In the genomic region with DNA sequence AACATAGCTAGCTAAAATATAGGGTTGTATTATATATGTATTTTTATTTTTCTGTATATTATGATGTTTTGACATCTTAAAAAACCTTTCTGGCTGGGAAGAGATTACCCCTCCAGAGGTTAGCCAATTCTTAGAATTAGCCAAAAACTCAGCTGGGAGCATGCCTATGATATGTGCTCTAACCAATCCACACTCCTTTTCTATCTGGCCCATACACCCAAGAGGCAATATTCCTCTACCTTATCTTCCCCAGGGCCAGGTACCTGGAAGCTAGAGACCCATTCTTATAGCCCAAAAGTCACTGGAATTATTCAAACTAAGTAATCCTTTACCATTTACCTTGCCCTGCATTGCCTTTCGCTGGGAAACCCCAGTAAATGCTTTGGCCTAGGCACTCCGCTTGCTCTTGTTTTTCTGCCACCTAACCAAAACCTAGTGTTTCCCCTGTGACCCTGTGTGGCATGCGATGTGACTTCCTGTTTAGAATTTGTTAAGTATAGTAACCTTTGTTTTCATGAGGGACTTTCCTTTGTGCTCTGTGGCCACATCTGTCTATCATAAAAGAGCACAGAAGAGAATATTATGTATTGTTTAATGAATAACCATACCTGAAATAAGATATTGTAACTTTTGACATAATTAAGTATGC, we compare ENCODE assay signal across 9 cellular contexts. TPM values are rescaled to one million over a fixed set of nuclear protein-coding genes. Genes with fewer than 3 reads are reported as not detected.
DNase-seq lines count a peak whose midpoint lies in the region; ATAC-seq and TF ChIP-seq lines count a peak whose summit lies in the region.
"Had no signal": no experiment of that assay in that cellular context is flagged by ENCODE, and none has a peak within 500 bp of the region (broad histone marks: within the 10 kb centered on the region; RNA-seq: fewer than 3 reads in every experiment).

No MANE protein-coding gene starts in this region.

- H3K36me3 Mint-ChIP-seq in chondrocyte (ENCODE audit: low read depth) = peaks cover 3% of the 10 kb centered on the region

- TF ChIP-seq POLR2A in erythroblast (IDR thresholded peaks at IDR 0.05; ENCODE audit: low read length) = no peak

- H3K9me3 Mint-ChIP-seq in chondrocyte (ENCODE audit: low read depth) = no peaks in the 10 kb centered on the region
- H3K9me3 Mint-ChIP-seq: dendritic cell treated with granulocyte-macrophage colony-stimulating factor and Interleukin-4, amounts not matched to agents 40 ng/mL and 50 ng/mL, for 4 days had no signal

- in situ Hi-C loops in SK-MEL-5 (cut with HindIII; ENCODE audit: low pct_unique_long_range_greater_than_20kb, low sequenced_read_pairs) = no loop called here

- no peak overlapping the region for H3K4me3 Mint-ChIP-seq in chondrocyte (ENCODE audit: unreplicated experiment)
- H3K4me3 Mint-ChIP-seq: dendritic cell treated with granulocyte-macrophage colony-stimulating factor and Interleukin-4, amounts not matched to agents 40 ng/mL and 50 ng/mL, for 4 days had no signal

- H3K27ac Mint-ChIP-seq in chondrocyte (ENCODE audit: unreplicated experiment) = peak overlapping the region; percentile 63
- H3K27ac Mint-ChIP-seq: dendritic cell treated with granulocyte-macrophage colony-stimulating factor and Interleukin-4, amounts not matched to agents 40 ng/mL and 50 ng/mL, for 4 days had no signal

- peak; percentile 99 for ATAC-seq in GM18498 (IDR thresholded peaks at IDR 0.05; ENCODE audit: unreplicated experiment)
- ATAC-seq in HG02588 (IDR thresholded peaks at IDR 0.05; ENCODE audit: unreplicated experiment) = peak; percentile 100

- peaks cover 4% of the 10 kb centered on the region for H3K4me1 Mint-ChIP-seq in chondrocyte (ENCODE audit: low read depth)

- no peak for TF ChIP-seq CTCF in chondrocyte (IDR thresholded peaks at IDR 0.05)

- no peaks in the 10 kb centered on the region for H3K27me3 Mint-ChIP-seq in chondrocyte (ENCODE audit: low read depth)
- H3K27me3 Mint-ChIP-seq: dendritic cell treated with granulocyte-macrophage colony-stimulating factor and Interleukin-4, amounts not matched to agents 40 ng/mL and 50 ng/mL, for 4 days had no signal

- DNase-seq in SK-MEL-5 (ENCODE audit: low read depth, low spot score) (peak; percentile 29), chondrocyte (ENCODE audit: low spot score) (no peak), RKO (ENCODE audit: low spot score) (no peak), DMS79 (lab: John Stamatoyannopoulos, UW) (no peak), erythroblast (lab: John Stamatoyannopoulos, UW) (no peak), COLO829 (ENCODE audit: low spot score) (no peak)

RNA-seq across cellular contexts. Expression of a gene that starts 37.4 kb away (rescaled TPM):
- total RNA-seq in SK-MEL-5 (2014; rRNA removed; shearing (Covaris generic)) = 46.5 and 47.5 TPM in 2 replicates
- polyA plus RNA-seq in SK-MEL-5 (2015; cell fraction: cytosol; rRNA removed) = 20.4 and 29.0 TPM in 2 replicates
- 15.9 and 17.2 TPM in 2 replicates for polyA plus RNA-seq in SK-MEL-5 (2015; cell fraction: nucleus; rRNA removed)
- 39.4 to 46.6 TPM (median 42.2 TPM) in 3 replicates for total RNA-seq in chondrocyte
